8 cellular contexts compared by ENCODE assay signal in genomic region chr19:39402417-39403297, GRCh38. TPM values are rescaled to one million over a fixed set of nuclear protein-coding genes. Genes with fewer than 3 reads are reported as not detected.
DNase-seq lines count a peak whose midpoint lies in the region; ATAC-seq and TF ChIP-seq lines count a peak whose summit lies in the region.

No MANE protein-coding gene starts in this region.

- WGBS in SK-N-SH (ENCODE audit: low lambda C conversion rate): 5% methylated on average over 41 of the region's 57 CpGs

- H2AFZ ChIP-seq in KMS-11 (ENCODE audit: low read depth) (peak overlapping the region; percentile 65), SK-N-SH (ENCODE audit: low read depth) (peak overlapping the region; percentile 43; the same call in 1 of the 2 replicates)

- no peaks in the 10 kb centered on the region for H4K20me1 ChIP-seq in KMS-11 (ENCODE audit: insufficient read depth)
- H4K20me1 ChIP-seq in SK-N-SH (ENCODE audit: insufficient read depth): peaks cover 6% of the 10 kb centered on the region

- H3K27ac Mint-ChIP-seq in activated naive CD4-positive, alpha-beta T cell treated with anti-CD3 and anti-CD28 coated beads, Interleukin-2, amount 50 U/mL, for 72 hours: peak overlapping the region; percentile 98 to 99

- no peaks in the 10 kb centered on the region for H3K9me3 ChIP-seq in SK-N-SH

- peak overlapping the region; percentile 91 for H3K9ac ChIP-seq in KMS-11
- peak overlapping the region; percentile 97 for H3K9ac ChIP-seq in SK-N-SH

- H3K4me1 ChIP-seq in KMS-11 (ENCODE audit: low read depth, poor library complexity, severe bottlenecking) (peaks cover 75% of the 10 kb centered on the region), SK-N-SH (ENCODE audit: control insufficient read depth in 1 of 2, insufficient read depth in 2 of 2, low read depth in 1 of 2, low read length in 1 of 2) (peaks cover 18 to 36% of the 10 kb centered on the region in 2 experiments; a peak in 3 of 4 replicates)

- TF ChIP-seq CTCF in AG09309 (IDR thresholded peaks at IDR 0.05; ENCODE audit: control insufficient read depth, insufficient read depth, low read depth, low read length, missing control alignments): no peak
- no peak for TF ChIP-seq CTCF in KMS-11 (conservative IDR thresholded peaks at IDR 0.05; ENCODE audit: low read depth, low read length)
- TF ChIP-seq CTCF in SK-N-SH (IDR thresholded peaks at IDR 0.05): no peak

- POLR2A ChIA-PET in SK-N-SH (lab: Yijun Ruan, JAX): interaction anchor here (0.6 to 2.3 kb wide), 2 partner anchors 11 to 38 kb away, joined by 3 to 11 read pairs; partner anchors contain the start of genes MED29 and PAF1

- H3K4me2 ChIP-seq in KMS-11 (peak overlapping the region; percentile 98), SK-N-SH (peak overlapping the region; percentile 98)

- H3K79me2 ChIP-seq in KMS-11 (ENCODE audit: insufficient read depth, low read depth): peaks cover 7% of the 10 kb centered on the region; the same call in 1 of the 2 replicates
- H3K79me2 ChIP-seq in SK-N-SH (ENCODE audit: insufficient read depth): peaks cover 14% of the 10 kb centered on the region

- peak; percentile 63 for DNase-seq in AG09309 (ENCODE audit: low read depth)
- DNase-seq in SK-N-SH: peak; percentile 87
- peak; percentile 77 to 89 for DNase-seq in activated naive CD4-positive, alpha-beta T cell treated with anti-CD3 and anti-CD28 coated beads, Interleukin-2, amount 50 U/mL, for 72 hours (ENCODE audit: low spot score in 2 of 2)
- peak; percentile 80 for DNase-seq in glomerular visceral epithelial cell (ENCODE audit: extremely low spot score)
- DNase-seq in occipital lobe (lab: John Stamatoyannopoulos, UW): peak; percentile 71
- DNase-seq in superior temporal gyrus (ENCODE audit: extremely low spot score): peak; percentile 54

- TF ChIP-seq RAD21 in SK-N-SH (IDR thresholded peaks at IDR 0.05; ENCODE audit: low read length): no peak

- H3K9me2 ChIP-seq in SK-N-SH: no peaks in the 10 kb centered on the region

- H3K9me3 Mint-ChIP-seq in activated naive CD4-positive, alpha-beta T cell treated with anti-CD3 and anti-CD28 coated beads, Interleukin-2, amount 50 U/mL, for 72 hours: no peaks in the 10 kb centered on the region

- CTCF ChIA-PET in SK-N-SH (lab: Yijun Ruan, JAX): interaction anchor here (0.9 to 6.5 kb wide), 4 partner anchors 9 to 444 kb away, joined by 3 to 106 read pairs (median 6); partner anchors contain the start of genes FBL, MED29, PAF1 and PLEKHG2

- H3K36me3 ChIP-seq in KMS-11 (ENCODE audit: insufficient read depth) (no peaks in the 10 kb centered on the region), SK-N-SH (replicated peaks in 1 of 2; ENCODE audit: control insufficient read depth in 1 of 2, insufficient read depth in 2 of 2, low read length in 1 of 2) (no peaks in the 10 kb centered on the region)

- H3K4me3 ChIP-seq in AG09309 (ENCODE audit: control insufficient read depth, low read depth, low read length) (peak overlapping the region; percentile 48), KMS-11 (IDR thresholded peaks at IDR 0.05; ENCODE audit: insufficient read depth, low read depth, low read length) (no peak overlapping the region), SK-N-SH (ENCODE audit: low read depth in 2 of 2, low read length in 1 of 2) (peak overlapping the region; percentile 41 to 54)

- H3K27ac ChIP-seq in KMS-11: peak overlapping the region; percentile 95
- H3K27ac ChIP-seq in SK-N-SH (ENCODE audit: low read depth in 2 of 2, low read length in 1 of 2): peak overlapping the region; percentile 77 to 100

- H3K27me3 ChIP-seq in KMS-11 (ENCODE audit: insufficient read depth, low read depth) (no peaks in the 10 kb centered on the region), SK-N-SH (ENCODE audit: insufficient read depth) (no peaks in the 10 kb centered on the region)

- peaks cover 43% of the 10 kb centered on the region for H3F3A ChIP-seq in SK-N-SH (replicated peaks; ENCODE audit: insufficient read depth)

- H3K36me3 Mint-ChIP-seq in activated naive CD4-positive, alpha-beta T cell treated with anti-CD3 and anti-CD28 coated beads, Interleukin-2, amount 50 U/mL, for 72 hours: peaks cover 8 to 9% of the 10 kb centered on the region in 2 donors

- TF ChIP-seq EP300 in SK-N-SH (IDR thresholded peaks at IDR 0.05; ENCODE audit: borderline replicate concordance in 1 of 2, low read depth in 1 of 2, low read length in 1 of 2): no peak

- peak; percentile 23 for ATAC-seq in GM19025 (IDR thresholded peaks at IDR 0.05; ENCODE audit: low read depth, unreplicated experiment)
- ATAC-seq in activated naive CD4-positive, alpha-beta T cell treated with anti-CD3 and anti-CD28 coated beads, Interleukin-2, amount 50 U/mL, for 72 hours: peak; percentile 1 to 14

TF ChIP-seq in SK-N-SH, 30 proteins besides CTCF, POLR2A, EP300 and RAD21:
- TF ChIP-seq NFIC (IDR thresholded peaks at IDR 0.05; ENCODE audit: borderline replicate concordance) (peak; percentile 34; the same call in 1 of the 2 replicates), YY1 (IDR thresholded peaks at IDR 0.05; ENCODE audit: low read depth) (no peak), FOSL2 (IDR thresholded peaks at IDR 0.05; ENCODE audit: borderline replicate concordance, low read depth) (0 out of 2 replicates have a peak, but pooled peaks have one; percentile 13), NRF1 (IDR thresholded peaks at IDR 0.05; ENCODE audit: low read depth, low read length) (peak; percentile 58), TCF12 (IDR thresholded peaks at IDR 0.05) (peak; percentile 30; the same call in 1 of the 2 replicates), TEAD4 (IDR thresholded peaks at IDR 0.05; ENCODE audit: borderline replicate concordance, insufficient read depth) (no peak), TAF1 (IDR thresholded peaks at IDR 0.05; ENCODE audit: borderline replicate concordance, low read depth, low read length) (no peak; the same call in 1 of the 2 replicates), SIN3A (IDR thresholded peaks at IDR 0.05; ENCODE audit: borderline replicate concordance, low read depth, low read length) (peak; percentile 50; the same call in 1 of the 2 replicates), MXI1 (IDR thresholded peaks at IDR 0.05; ENCODE audit: low read depth, low read length) (peak; percentile 95), GATA2 (CRISPR knock-in tag; IDR thresholded peaks at IDR 0.05) (no peak), CHD2 (IDR thresholded peaks at IDR 0.05; ENCODE audit: low read length, partially characterized antibody) (peak; percentile 50), USF1 (IDR thresholded peaks at IDR 0.05; ENCODE audit: borderline replicate concordance, low read depth) (peak; percentile 35; the same call in 1 of the 2 replicates), GABPA (IDR thresholded peaks at IDR 0.05; ENCODE audit: low read depth) (no peak; the same call in none of the 2 replicates), MEF2A (IDR thresholded peaks at IDR 0.05; ENCODE audit: borderline replicate concordance, low read depth) (peak; percentile 83; the same call in 1 of the 2 replicates), RCOR1 (IDR thresholded peaks at IDR 0.05; ENCODE audit: low read length) (0 out of 2 replicates have a peak, but pooled peaks have one; percentile 25), MAX (IDR thresholded peaks at IDR 0.05; ENCODE audit: low read depth) (peak; percentile 89; the same call in 1 of the 2 replicates)

RNA-seq across cellular contexts. Expression of gene ZFP36, which starts 4.0 kb away (rescaled TPM):
- polyA plus RNA-seq in SK-N-SH (2012; rRNA removed): 19.7 and 49.3 TPM in 2 replicates
- polyA plus RNA-seq in SK-N-SH (2012; cell fraction: cytosol; rRNA removed): 21.0 and 26.5 TPM in 2 replicates
- polyA plus RNA-seq in SK-N-SH (2012; cell fraction: nucleus; rRNA removed): 127 and 135 TPM in 2 replicates
- 100 to 1,000 TPM in 1 of 2 donors, 10 to 100 TPM in 1; 59.7 to 183 TPM for total RNA-seq in activated naive CD4-positive, alpha-beta T cell treated with anti-CD3 and anti-CD28 coated beads, Interleukin-2, amount 50 U/mL, for 72 hours
- total RNA-seq in occipital lobe: 1.2 TPM

RNA-seq across cellular contexts. Expression of gene PLEKHG2, which starts 9.8 kb away (rescaled TPM):
- 13.6 and 13.8 TPM in 2 replicates for polyA plus RNA-seq in SK-N-SH (2012; rRNA removed)
- polyA plus RNA-seq in SK-N-SH (2012; cell fraction: cytosol; rRNA removed): 2.8 and 4.6 TPM in 2 replicates
- 85.4 and 89.2 TPM in 2 replicates for polyA plus RNA-seq in SK-N-SH (2012; cell fraction: nucleus; rRNA removed)
- total RNA-seq in activated naive CD4-positive, alpha-beta T cell treated with anti-CD3 and anti-CD28 coated beads, Interleukin-2, amount 50 U/mL, for 72 hours: 10 to 100 TPM; 52.4 to 55.6 TPM
- total RNA-seq in occipital lobe: 27.3 TPM

RNA-seq across cellular contexts. Expression of gene MED29, which starts 11.5 kb away (rescaled TPM):
- polyA plus RNA-seq in SK-N-SH (2012; rRNA removed): 32.0 and 33.1 TPM in 2 replicates
- polyA plus RNA-seq in SK-N-SH (2012; cell fraction: cytosol; rRNA removed): 23.5 and 29.6 TPM in 2 replicates
- polyA plus RNA-seq in SK-N-SH (2012; cell fraction: nucleus; rRNA removed): 21.0 and 21.9 TPM in 2 replicates
- total RNA-seq in activated naive CD4-positive, alpha-beta T cell treated with anti-CD3 and anti-CD28 coated beads, Interleukin-2, amount 50 U/mL, for 72 hours: 10 to 100 TPM; 22.2 to 23.6 TPM
- total RNA-seq in occipital lobe: 17.2 TPM

RNA-seq across cellular contexts. Expression of gene PAF1, which starts 11.8 kb away (rescaled TPM):
- polyA plus RNA-seq in SK-N-SH (2012; rRNA removed): 57.6 and 65.3 TPM in 2 replicates
- polyA plus RNA-seq in SK-N-SH (2012; cell fraction: cytosol; rRNA removed): 55.9 and 65.2 TPM in 2 replicates
- polyA plus RNA-seq in SK-N-SH (2012; cell fraction: nucleus; rRNA removed): 76.8 and 79.5 TPM in 2 replicates
- 10 to 100 TPM; 42.2 to 58.2 TPM for total RNA-seq in activated naive CD4-positive, alpha-beta T cell treated with anti-CD3 and anti-CD28 coated beads, Interleukin-2, amount 50 U/mL, for 72 hours
- total RNA-seq in occipital lobe: 29.2 TPM

RNA-seq across cellular contexts. Expression of gene RPS16, which starts 33.1 kb away (rescaled TPM):
- polyA plus RNA-seq in SK-N-SH (2012; rRNA removed): 5,038 and 7,541 TPM in 2 replicates
- polyA plus RNA-seq in SK-N-SH (2012; cell fraction: cytosol; rRNA removed): 3,850 and 5,242 TPM in 2 replicates
- polyA plus RNA-seq in SK-N-SH (2012; cell fraction: nucleus; rRNA removed): 1,787 and 2,864 TPM in 2 replicates
- 1,000 to 10,000 TPM; 3,128 to 3,624 TPM for total RNA-seq in activated naive CD4-positive, alpha-beta T cell treated with anti-CD3 and anti-CD28 coated beads, Interleukin-2, amount 50 U/mL, for 72 hours
- total RNA-seq in occipital lobe: 77.0 TPM

Comparison
In these comparisons a context has a peak if more than half of its experiments do, and no peak if none do; other contexts are left out.
1. RNA of gene ZFP36, which starts 4.0 kb away (total RNA-seq): 59.7 to 183 TPM in activated naive CD4-positive, alpha-beta T cell treated with anti-CD3 and anti-CD28 coated beads, Interleukin-2, amount 50 U/mL, for 72 hours; 1.2 TPM in occipital lobe (single experiment); every median in the first group is over 10 times any median in the second.
2. Peak in every context shown above with its lines, with median percentiles within 50 percentile points of each other: DNase-seq.